Comparison of ENCODE assay signal across 15 cellular contexts in genomic region chr1:109191377-109191776, GRCh38. TPM values are rescaled to one million over a fixed set of nuclear protein-coding genes. Genes with fewer than 3 reads are reported as not detected.
DNase-seq lines count a peak whose midpoint lies in the region; ATAC-seq, FAIRE-seq and TF ChIP-seq lines count a peak whose summit lies in the region.
"Had no signal": no experiment of that assay in that cellular context is flagged by ENCODE, and none has a peak within 500 bp of the region (broad histone marks: within the 10 kb centered on the region; RNA-seq: fewer than 3 reads in every experiment).

No MANE protein-coding gene starts in this region.

- no peaks in the 10 kb centered on the region for H3K27me3 ChIP-seq in MM.1S (replicated peaks; ENCODE audit: insufficient read depth, low read length)
- no peaks in the 10 kb centered on the region for H3K27me3 ChIP-seq in H1 (replicated peaks in 1 of 4; ENCODE audit: control insufficient read depth in 3 of 4, extremely low read depth in 1 of 4, insufficient read depth in 3 of 4, low read length in 3 of 4)
- no peaks in the 10 kb centered on the region for H3K27me3 ChIP-seq in trophoblast cell (ENCODE audit: insufficient read depth, low read length)
- H3K27me3 ChIP-seq in left ventricle myocardium inferior (ENCODE audit: low read depth) = no peaks in the 10 kb centered on the region
- no peaks in the 10 kb centered on the region for H3K27me3 ChIP-seq in heart right ventricle

- H3K79me2 ChIP-seq in MM.1S (ENCODE audit: low read length) = no peaks in the 10 kb centered on the region
- H3K79me2 ChIP-seq in H1 (ENCODE audit: control insufficient read depth in 1 of 2, insufficient read depth in 2 of 2, low read length in 2 of 2) = no peaks in the 10 kb centered on the region
- no peaks in the 10 kb centered on the region for H3K79me2 ChIP-seq in trophoblast cell (ENCODE audit: control insufficient read depth, insufficient read depth, low read length, poor library complexity)

- H3K56ac ChIP-seq in H1 (replicated peaks; ENCODE audit: insufficient read length, low read depth, low read length) = no peak overlapping the region

- H2AK5ac ChIP-seq in H1 (ENCODE audit: low read depth, low read length) (no peak overlapping the region), trophoblast cell (ENCODE audit: low read length) (peak overlapping the region; percentile 69)

- H3K18ac ChIP-seq in H1 (ENCODE audit: extremely low read depth, low read length) (no peak overlapping the region), trophoblast cell (ENCODE audit: low read length) (no peak overlapping the region)

- H3K79me1 ChIP-seq in H1 (ENCODE audit: low read depth, low read length) = no peaks in the 10 kb centered on the region
- peaks cover 2% of the 10 kb centered on the region for H3K79me1 ChIP-seq in trophoblast cell (ENCODE audit: low read length)

- H3K4ac ChIP-seq in H1 (replicated peaks; ENCODE audit: insufficient read length, low read depth, low read length) = no peak overlapping the region
- H3K4ac ChIP-seq in trophoblast cell (ENCODE audit: low read depth, low read length) = no peak overlapping the region

- H2BK5ac ChIP-seq in H1 (ENCODE audit: low read depth, low read length) (no peak overlapping the region), trophoblast cell (ENCODE audit: low read depth, low read length, poor library complexity) (no peak overlapping the region)

- DNase-seq in GM13976 (ENCODE audit: low spot score) = no peak
- no peak for DNase-seq in MM.1S
- DNase-seq in H1 (ENCODE audit: low read depth in 1 of 2, low spot score in 2 of 2) = peak in 1 of 2 experiments; percentile 55
- no peak for DNase-seq in trophoblast cell
- no peak for DNase-seq in left ventricle myocardium inferior
- DNase-seq in NCI-H1105 (lab: John Stamatoyannopoulos, UW) = no peak
- no peak for DNase-seq in heart right ventricle
- DNase-seq: activated CD4-positive, alpha-beta T cell treated with anti-CD3 and anti-CD28 coated beads, Interleukin-2, amount 50 U/mL, for 4 hours; lower lobe of right lung; NCI-H1694; NCI-H524 treated with DMSO at 0.1 percent for 48 hours; small intestine had no signal

- no peaks in the 10 kb centered on the region for H3F3A ChIP-seq in MM.1S (ENCODE audit: insufficient read depth, low read length)

- no peak overlapping the region for H2BK15ac ChIP-seq in H1 (ENCODE audit: low read length)

- H3K36me3 ChIP-seq in MM.1S (replicated peaks; ENCODE audit: insufficient read depth, low read length) (no peaks in the 10 kb centered on the region), H1 (ENCODE audit: control insufficient read depth in 2 of 4, insufficient read depth in 4 of 4, low read length in 3 of 4) (no peaks in the 10 kb centered on the region), trophoblast cell (ENCODE audit: control insufficient read depth in 1 of 2, insufficient read depth in 2 of 2, low read length in 2 of 2) (no peaks in the 10 kb centered on the region), left ventricle myocardium inferior (no peaks in the 10 kb centered on the region), heart right ventricle (no peaks in the 10 kb centered on the region)
- H3K36me3 ChIP-seq: lower lobe of right lung, thoracic aorta had no signal

- H2BK12ac ChIP-seq in H1 (ENCODE audit: low read depth, low read length) = no peak overlapping the region; the same call in 1 of the 2 replicates
- H2BK12ac ChIP-seq in trophoblast cell (ENCODE audit: low read length) = peak overlapping the region; percentile 55

- H3K14ac ChIP-seq in H1 (ENCODE audit: insufficient read length) = no peak overlapping the region
- no peak overlapping the region for H3K14ac ChIP-seq in trophoblast cell (ENCODE audit: low read length)

- CTCF ChIA-PET in H1 (lab: Charles Lee; ENCODE audit: partially characterized antibody) = interaction anchor here (0.6 to 32.0 kb wide), 43 partner anchors 9 to 657 kb away, joined by 3 to 651 read pairs (median 4); partner anchors contain the start of genes ATXN7L2, CELSR2, ELAPOR1 and SARS1

- POLR2A ChIA-PET in H1 (lab: Charles Lee; ENCODE audit: partially characterized antibody) = interaction anchor here (0.7 to 1.8 kb wide), 4 partner anchors 10 to 91 kb away, joined by 3 to 5 read pairs (median 5); no protein-coding TSS in a partner anchor

- H4K12ac ChIP-seq in trophoblast cell (ENCODE audit: low read depth, low read length) = no peak overlapping the region

- no peak for FAIRE-seq in H1 (lab: Jason Lieb, UNC)
- FAIRE-seq: small intestine had no signal

- H3K9ac ChIP-seq in MM.1S (ENCODE audit: low read length) (no peak overlapping the region), H1 (replicated peaks in 1 of 4; ENCODE audit: extremely low read depth in 1 of 4, low read depth in 3 of 4, low read length in 3 of 4) (no peak overlapping the region), trophoblast cell (ENCODE audit: low read length) (no peak overlapping the region)

- 71% methylated on average over 8 of the region's 8 CpGs; no CpG with 5 or more reads in 1 of the 2 experiments for WGBS in H1 (ENCODE audit: extremely low coverage in 1 of 2, insufficient coverage in 1 of 2, insufficient read length in 1 of 2, insufficient replicate concordance in 2 of 2, low coverage in 1 of 2, low lambda C conversion rate in 2 of 2, missing lambda C conversion rate in 1 of 2), 2 experiments
- no CpG with 5 or more reads among the region's 8 CpGs for WGBS in trophoblast cell (ENCODE audit: extremely low coverage, insufficient coverage, insufficient read length)
- WGBS in heart right ventricle, 2 donors = 85 to 86% methylated on average over 8 of the region's 8 CpGs

- H2BK20ac ChIP-seq in H1 (ENCODE audit: low read length) = no peak overlapping the region

- H3K27ac ChIP-seq in MM.1S (ENCODE audit: low read length) (no peak overlapping the region), H1 (ENCODE audit: low read depth, low read length) (no peak overlapping the region), trophoblast cell (ENCODE audit: low read depth, low read length) (no peak overlapping the region), left ventricle myocardium inferior (replicated peaks) (no peak overlapping the region), heart right ventricle (no peak overlapping the region)
- H3K27ac ChIP-seq: lower lobe of right lung, RWPE1, thoracic aorta had no signal

- H3K9me3 ChIP-seq in MM.1S (replicated peaks; ENCODE audit: insufficient read depth, low read length) (no peaks in the 10 kb centered on the region), H1 (ENCODE audit: insufficient read depth in 2 of 2, low read depth in 1 of 2, low read length in 1 of 2) (no peaks in the 10 kb centered on the region), trophoblast cell (ENCODE audit: insufficient read depth, low read depth, low read length) (no peaks in the 10 kb centered on the region), left ventricle myocardium inferior (replicated peaks) (no peaks in the 10 kb centered on the region), heart right ventricle (no peaks in the 10 kb centered on the region)
- H3K9me3 ChIP-seq: lower lobe of right lung, thoracic aorta had no signal

- in situ Hi-C loops in GM13976 (cut with MboI; ENCODE audit: low sequenced_read_pairs, unreplicated experiment) = no loop called here

- no peak overlapping the region for H4K91ac ChIP-seq in H1 (replicated peaks; ENCODE audit: insufficient read length, low read length)
- no peak overlapping the region for H4K91ac ChIP-seq in trophoblast cell (ENCODE audit: low read depth, low read length)

- TF ChIP-seq POLR2A in H1 (IDR thresholded peaks at IDR 0.05; ENCODE audit: control extremely low read depth in 1 of 2, low read depth in 2 of 2, low read length in 2 of 2) = no peak

- H3K9me2 ChIP-seq in MM.1S (replicated peaks; ENCODE audit: insufficient read depth, low read length) = no peaks in the 10 kb centered on the region

- no peaks in the 10 kb centered on the region; the same call in 1 of the 2 replicates for H3K23me2 ChIP-seq in H1 (ENCODE audit: low read depth, low read length)

- H4K8ac ChIP-seq in H1 (ENCODE audit: extremely low read depth, insufficient read depth, low read length) = no peak overlapping the region
- no peak overlapping the region for H4K8ac ChIP-seq in trophoblast cell (ENCODE audit: low read depth, low read length)

- intact Hi-C loops in left ventricle myocardium inferior (cut with micrococcal nuclease) = no loop called here
- intact Hi-C loops in heart right ventricle (cut with DNase I) = loop anchor here in 2 of 10 donors (10.0 kb wide), 2 partner anchors 77 to 87 kb away; partner anchors contain the start of gene ELAPOR1 (in 1 of the 2)

- ATAC-seq in HG02870 (IDR thresholded peaks at IDR 0.05; ENCODE audit: unreplicated experiment) = no peak
- no peak for ATAC-seq in heart right ventricle
- ATAC-seq: lower lobe of right lung had no signal

- H4K20me1 ChIP-seq in MM.1S (ENCODE audit: insufficient read depth, low read length) = no peaks in the 10 kb centered on the region
- no peaks in the 10 kb centered on the region for H4K20me1 ChIP-seq in H1 (replicated peaks in 1 of 2; ENCODE audit: control insufficient read depth in 1 of 2, insufficient read depth in 2 of 2, low read length in 2 of 2)

- H3K23ac ChIP-seq in H1 (ENCODE audit: insufficient read length) (no peak overlapping the region), trophoblast cell (ENCODE audit: low read length) (no peak overlapping the region)

- H2AFZ ChIP-seq in MM.1S (ENCODE audit: low read length) (no peak overlapping the region), H1 (ENCODE audit: low read length) (no peak overlapping the region), trophoblast cell (ENCODE audit: insufficient read depth, low read length, poor library complexity) (no peak overlapping the region)

- no peak overlapping the region for H4K5ac ChIP-seq in H1 (ENCODE audit: insufficient read length, low read depth, low read length)

- H3K4me2 ChIP-seq in MM.1S (ENCODE audit: low read depth, low read length) (no peak overlapping the region), H1 (ENCODE audit: insufficient read depth in 1 of 2, low read depth in 2 of 2, low read length in 2 of 2) (no peak overlapping the region), trophoblast cell (ENCODE audit: low read length) (no peak overlapping the region)

- no peaks in the 10 kb centered on the region for H3K4me1 ChIP-seq in MM.1S (ENCODE audit: low read length)
- peaks cover 0 to 2% (median under 1%) of the 10 kb centered on the region in 4 experiments; a peak in 2 of 7 replicates for H3K4me1 ChIP-seq in H1 (replicated peaks in 1 of 4; ENCODE audit: control insufficient read depth in 3 of 4, insufficient read depth in 4 of 4, low read length in 3 of 4)
- no peaks in the 10 kb centered on the region for H3K4me1 ChIP-seq in trophoblast cell (ENCODE audit: control insufficient read depth in 1 of 2, insufficient read depth in 2 of 2, low read length in 2 of 2)
- H3K4me1 ChIP-seq in left ventricle myocardium inferior = peaks cover 7% of the 10 kb centered on the region
- H3K4me1 ChIP-seq in heart right ventricle = peaks cover 0 to 9% (median 3%) of the 10 kb centered on the region in 9 donors

- peak; percentile 22 to 33; a peak in 3 of 4 replicates for TF ChIP-seq RAD21 in H1 (IDR thresholded peaks at IDR 0.05 in 1 of 2, conservative IDR thresholded peaks at IDR 0.05 in 1 of 2; ENCODE audit: low read depth in 2 of 2, low read length in 2 of 2)

- H2BK120ac ChIP-seq in H1 (replicated peaks; ENCODE audit: low read depth, low read length) (no peak overlapping the region), trophoblast cell (ENCODE audit: insufficient read depth, low read length, poor library complexity) (no peak overlapping the region)

- no peak for TF ChIP-seq EP300 in H1 (IDR thresholded peaks at IDR 0.05; ENCODE audit: borderline replicate concordance in 1 of 2, low read depth in 2 of 2, low read length in 2 of 2)

- H3K4me3 ChIP-seq in MM.1S (ENCODE audit: low read length) (no peak overlapping the region), H1 (ENCODE audit: extremely low read depth in 1 of 4, insufficient read depth in 2 of 4, low read depth in 3 of 4, low read length in 4 of 4) (no peak overlapping the region), trophoblast cell (ENCODE audit: low read depth, low read length) (no peak overlapping the region), left ventricle myocardium inferior (no peak overlapping the region), heart right ventricle (no peak overlapping the region)
- H3K4me3 ChIP-seq: lower lobe of right lung, thoracic aorta had no signal

- peak; percentile 11 for TF ChIP-seq CTCF in GM13976 (IDR thresholded peaks at IDR 0.05; ENCODE audit: borderline replicate concordance, control extremely low read depth, extremely low read depth, insufficient read depth, missing control alignments)
- peak; percentile 39 for TF ChIP-seq CTCF in MM.1S (IDR thresholded peaks at IDR 0.05; ENCODE audit: low read length)
- peak; percentile 46 to 61 (median 53) for TF ChIP-seq CTCF in H1 (IDR thresholded peaks at IDR 0.05; ENCODE audit: control extremely low read depth in 1 of 3, insufficient read depth in 1 of 3, low read depth in 1 of 3, low read length in 3 of 3)
- TF ChIP-seq CTCF in left ventricle myocardium inferior (IDR thresholded peaks at IDR 0.05; ENCODE audit: borderline replicate concordance) = no peak
- TF ChIP-seq CTCF in heart right ventricle (IDR thresholded peaks at IDR 0.05) = peak in 1 of 9 donors; percentile 10

RNA-seq across cellular contexts. Expression of gene SARS1, which starts 22.3 kb away (rescaled TPM):
- total RNA-seq in H1 (2021; fragmentation: NEBNext Ultra II Directional; extraction: Animal tissue kit (Norgen Biotek cat#: 25700)) = 136 and 146 TPM in 2 replicates
- polyA plus RNA-seq in H1 (2011; rRNA removed) = 83.1 and 97.1 TPM in 2 replicates
- polyA plus RNA-seq in H1 (2011; cell fraction: cytosol; rRNA removed) = 145 TPM
- 134 TPM for polyA plus RNA-seq in H1 (2011; cell fraction: nucleus; rRNA removed)
- 150 to 162 TPM (median 155 TPM) in 4 replicates for polyA plus RNA-seq in H1 (2012, experiment 1 of 2)
- polyA plus RNA-seq in H1 (2012, experiment 2 of 2) = 71.7 TPM
- 89.1 TPM for polyA plus RNA-seq in H1 (2013, experiment 1 of 2)
- 87.4 TPM for polyA plus RNA-seq in H1 (2013, experiment 2 of 2)
- polyA minus RNA-seq in H1 (2011; rRNA and poly(A)+ RNA removed) = 87.1 and 97.9 TPM in 2 replicates
- polyA minus RNA-seq in H1 (2011; cell fraction: cytosol; rRNA and poly(A)+ RNA removed) = 50.2 TPM
- polyA minus RNA-seq in H1 (2011; cell fraction: nucleus; rRNA and poly(A)+ RNA removed) = 67.5 TPM
- 192 and 196 TPM in 2 replicates for polyA plus RNA-seq in trophoblast cell (2013)
- total RNA-seq in left ventricle myocardium inferior = 92.0 TPM
- total RNA-seq in heart right ventricle = 100 to 1,000 TPM in 4 of 10 donors, 10 to 100 TPM in 6; 86.3 to 123 (median 99.2) TPM
- polyA plus RNA-seq in heart right ventricle = 100 to 1,000 TPM in 1 of 2 donors, 10 to 100 TPM in 1; 38.3 to 153 TPM

RNA-seq across cellular contexts. Expression of gene CELSR2, which starts 58.0 kb away (rescaled TPM):
- total RNA-seq in H1 (2021; fragmentation: NEBNext Ultra II Directional; extraction: Animal tissue kit (Norgen Biotek cat#: 25700)) = 27.7 and 28.0 TPM in 2 replicates
- 12.0 and 25.9 TPM in 2 replicates for polyA plus RNA-seq in H1 (2011; rRNA removed)
- polyA plus RNA-seq in H1 (2011; cell fraction: cytosol; rRNA removed) = 12.4 TPM
- 59.6 TPM for polyA plus RNA-seq in H1 (2011; cell fraction: nucleus; rRNA removed)
- polyA plus RNA-seq in H1 (2012, experiment 1 of 2) = 15.3 to 24.5 TPM (median 21.9 TPM) in 4 replicates
- 16.0 TPM for polyA plus RNA-seq in H1 (2012, experiment 2 of 2)
- 19.9 TPM for polyA plus RNA-seq in H1 (2013, experiment 1 of 2)
- 16.0 TPM for polyA plus RNA-seq in H1 (2013, experiment 2 of 2)
- polyA minus RNA-seq in H1 (2011; rRNA and poly(A)+ RNA removed) = 37.3 and 50.6 TPM in 2 replicates
- polyA minus RNA-seq in H1 (2011; cell fraction: cytosol; rRNA and poly(A)+ RNA removed) = 28.1 TPM
- polyA minus RNA-seq in H1 (2011; cell fraction: nucleus; rRNA and poly(A)+ RNA removed) = 39.4 TPM
- 18.9 and 19.5 TPM in 2 replicates for polyA plus RNA-seq in trophoblast cell (2013)
- total RNA-seq in left ventricle myocardium inferior = 4.2 TPM
- 10 to 100 TPM in 1 of 10 donors, 1 to 10 TPM in 9; 4.9 to 10.6 (median 6.3) TPM for total RNA-seq in heart right ventricle
- 1 to 10 TPM in 1 of 2 donors, under 1 TPM in 1; 0.93 to 1.8 TPM for polyA plus RNA-seq in heart right ventricle
